In the genomic region with DNA sequence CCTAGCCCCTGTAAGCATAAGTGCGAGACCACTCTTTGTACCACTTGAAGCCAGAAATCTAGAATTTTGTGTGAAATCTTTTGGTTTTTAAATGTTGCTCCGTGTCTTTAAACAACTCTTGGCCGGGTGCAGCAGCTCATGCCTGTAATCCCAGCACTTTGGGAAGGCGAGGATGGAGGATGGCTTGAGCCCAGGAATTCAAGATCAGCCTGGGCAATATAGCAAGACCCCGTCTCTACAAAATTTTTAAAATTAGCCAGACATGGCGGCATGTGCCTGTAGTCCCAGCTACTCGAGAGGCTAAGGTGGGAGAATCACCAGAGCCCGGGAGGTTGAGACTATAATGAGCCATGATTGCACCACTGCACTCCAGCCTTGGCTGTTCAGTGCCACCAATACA, we compare ENCODE assay signal across 33 cellular contexts.
"Had no signal": no experiment of that assay in that cellular context is flagged by ENCODE, and none has a peak within 500 bp of the region (broad histone marks: within the 10 kb centered on the region; RNA-seq: fewer than 3 reads in every experiment).

No MANE protein-coding gene starts in this region.

- H3K27ac ChIP-seq: brain microvascular endothelial cell, coronary artery, dorsolateral prefrontal cortex, foreskin keratinocyte, gastrocnemius medialis, heart left ventricle had no signal

- H3K4me1 ChIP-seq: foreskin keratinocyte had no signal

- H3K36me3 Mint-ChIP-seq: activated naive CD8-positive, alpha-beta T cell had no signal

- H3K4me3 Mint-ChIP-seq: activated CD4-positive, alpha-beta T cell treated with anti-CD3 and anti-CD28 coated beads for 36 hours; activated CD8-positive, alpha-beta T cell treated with anti-CD3 and anti-CD28 coated beads for 36 hours; activated naive CD8-positive, alpha-beta T cell; activated T-cell treated with anti-CD3 and anti-CD28 coated beads, Interleukin-2, amount 50 U/mL, for 4 hours; activated T-helper 17 cell treated with anti-CD3 and anti-CD28 coated beads, Interleukin-2, amount 50 U/mL, for 72 hours; central memory CD8-positive, alpha-beta T cell; dendritic cell treated with granulocyte-macrophage colony-stimulating factor and Interleukin-4, amounts not matched to agents 40 ng/mL and 50 ng/mL, for 4 days; endodermal cell; T-helper 17 cell; T-helper 2 cell treated with Interferon-gamma antibody and Interleukin-4, amounts not matched to agents 5 μg/mL and 100 μg/mL, for 36 hours had no signal

- ATAC-seq: activated CD4-positive, alpha-beta T cell treated with anti-CD3 and anti-CD28 coated beads for 36 hours; activated CD8-positive, alpha-beta T cell treated with anti-CD3 and anti-CD28 coated beads for 36 hours; activated T-cell treated with anti-CD3 and anti-CD28 coated beads, Interleukin-2, amount 50 U/mL, for 4 hours; activated T-helper 17 cell treated with anti-CD3 and anti-CD28 coated beads, Interleukin-2, amount 50 U/mL, for 72 hours; esophagus mucosa; foreskin keratinocyte; gastrocnemius medialis; heart left ventricle; T-helper 17 cell had no signal

- H3K9me3 ChIP-seq: gastrocnemius medialis, heart left ventricle had no signal

- H3K27me3 ChIP-seq: brain microvascular endothelial cell, dorsolateral prefrontal cortex, heart left ventricle had no signal

- H3K4me3 ChIP-seq: coronary artery, dorsolateral prefrontal cortex, gastrocnemius medialis, heart left ventricle had no signal

- H3K4me1 Mint-ChIP-seq: activated T-helper 17 cell treated with anti-CD3 and anti-CD28 coated beads, Interleukin-2, amount 50 U/mL, for 72 hours had no signal

- H3K9me3 Mint-ChIP-seq: activated CD8-positive, alpha-beta T cell treated with anti-CD3 and anti-CD28 coated beads for 36 hours; activated T-cell treated with anti-CD3 and anti-CD28 coated beads, Interleukin-2, amount 50 U/mL, for 4 hours; activated T-helper 17 cell treated with anti-CD3 and anti-CD28 coated beads, Interleukin-2, amount 50 U/mL, for 72 hours; central memory CD8-positive, alpha-beta T cell; dendritic cell treated with granulocyte-macrophage colony-stimulating factor and Interleukin-4, amounts not matched to agents 40 ng/mL and 50 ng/mL, for 4 days; endodermal cell; T-helper 2 cell treated with Interferon-gamma antibody and Interleukin-4, amounts not matched to agents 5 μg/mL and 100 μg/mL, for 36 hours had no signal

- DNase-seq: activated CD4-positive, alpha-beta T cell treated with anti-CD3 and anti-CD28 coated beads for 36 hours; activated CD4-positive, alpha-beta T cell treated with anti-CD3 and anti-CD28 coated beads, Interleukin-2, amount 50 U/mL, for 1 hour; activated CD4-positive, alpha-beta T cell treated with anti-CD3 and anti-CD28 coated beads, Interleukin-2, amount 50 U/mL, for 48 hours; activated CD4-positive, CD25-positive, alpha-beta regulatory T cell; activated CD4-positive, CD25-positive, alpha-beta regulatory T cell treated with anti-CD3 and anti-CD28 coated beads, Interleukin-2, amount 50 U/mL, for 72 hours; activated CD8-positive, alpha-beta memory T cell treated with anti-CD3 and anti-CD28 coated beads for 24 hours; activated CD8-positive, alpha-beta T cell treated with anti-CD3 and anti-CD28 coated beads for 36 hours; activated effector memory CD4-positive, alpha-beta T cell treated with Interleukin-2 at 50 U/mL for 16 hours; activated gamma-delta T cell treated with Interleukin-2 at 50 U/mL for 16 hours; activated naive CD4-positive, alpha-beta T cell treated with anti-CD3 and anti-CD28 coated beads, Interleukin-2, amount 50 U/mL, for 16 hours; activated naive CD4-positive, alpha-beta T cell treated with Interleukin-2 at 50 U/mL for 16 hours; activated T-cell treated with anti-CD3 and anti-CD28 coated beads, Interleukin-2, amount 50 U/mL, for 4 hours; amniotic stem cell; anterior cingulate cortex; brain microvascular endothelial cell; dorsolateral prefrontal cortex; effector memory CD4-positive, alpha-beta T cell; endodermal cell; foreskin keratinocyte; gastrocnemius medialis; glutamatergic neuron; heart left ventricle; T-helper 1 cell; T-helper 17 cell; T1000; WERI-Rb-1 had no signal

- H3K36me3 ChIP-seq: brain microvascular endothelial cell, gastrocnemius medialis, heart left ventricle had no signal

- H3K27me3 Mint-ChIP-seq: activated CD8-positive, alpha-beta T cell treated with anti-CD3 and anti-CD28 coated beads for 36 hours had no signal

- H3K27ac Mint-ChIP-seq: activated CD4-positive, alpha-beta T cell treated with anti-CD3 and anti-CD28 coated beads for 36 hours; activated CD8-positive, alpha-beta T cell treated with anti-CD3 and anti-CD28 coated beads for 36 hours; activated naive CD8-positive, alpha-beta T cell; activated T-helper 17 cell treated with anti-CD3 and anti-CD28 coated beads, Interleukin-2, amount 50 U/mL, for 72 hours; dendritic cell treated with granulocyte-macrophage colony-stimulating factor and Interleukin-4, amounts not matched to agents 40 ng/mL and 50 ng/mL, for 4 days; endodermal cell; T-helper 17 cell; T-helper 2 cell treated with Interferon-gamma antibody and Interleukin-4, amounts not matched to agents 5 μg/mL and 100 μg/mL, for 36 hours had no signal
